ENCODE assay signal across 8 cellular contexts in genomic region chr12:77685112-77685511, GRCh38.
A peak's percentile ranks its signal among the peaks of the same experiment; 100 is the strongest.
DNase-seq lines count a peak whose midpoint lies in the region; ATAC-seq and TF ChIP-seq lines count a peak whose summit lies in the region.

No MANE protein-coding gene starts in this region.

- ATAC-seq in HG03095 (IDR thresholded peaks at IDR 0.05; ENCODE audit: unreplicated experiment): no peak

- no peak overlapping the region for H3K9ac ChIP-seq in endodermal cell (ENCODE audit: extremely low read depth, low read length, poor library complexity, severe bottlenecking)

- H3K9me3 ChIP-seq in Peyer's patch: no peaks in the 10 kb centered on the region
- no peaks in the 10 kb centered on the region for H3K9me3 ChIP-seq in endodermal cell (ENCODE audit: control insufficient read depth, low read length)

- H3K27me3 Mint-ChIP-seq in endodermal cell (ENCODE audit: insufficient read depth): no peaks in the 10 kb centered on the region

- H3K9me3 Mint-ChIP-seq in endodermal cell: no peaks in the 10 kb centered on the region

- H3K4me1 Mint-ChIP-seq in endodermal cell: peaks cover 7% of the 10 kb centered on the region

- no peak overlapping the region for H3K4me3 ChIP-seq in GM12865 (ENCODE audit: low read depth, low read length)
- H3K4me3 ChIP-seq in Peyer's patch: no peak overlapping the region
- no peak overlapping the region for H3K4me3 ChIP-seq in endodermal cell (ENCODE audit: low read length)

- DNase-seq in GM12865 (ENCODE audit: low read depth): peak; percentile 71
- DNase-seq in H4 (ENCODE audit: low spot score): peak; percentile 84
- peak; percentile 77 for DNase-seq in M059J (ENCODE audit: low read depth)
- DNase-seq in Peyer's patch: no peak
- peak; percentile 88 for DNase-seq in endodermal cell
- peak; percentile 87 for DNase-seq in medulla oblongata (ENCODE audit: extremely low spot score)
- no peak for DNase-seq in stimulated activated CD4-positive, alpha-beta T cell treated with anti-CD3 and anti-CD28 coated beads, Interleukin-1b, Interleukin-23, amount 100 ng/mL, for 48 hours

- no peaks in the 10 kb centered on the region for H3K36me3 Mint-ChIP-seq in endodermal cell (ENCODE audit: low read depth)

- no peak overlapping the region for H3K27ac Mint-ChIP-seq in endodermal cell

- 9 to 24% methylated on average over 5 to 6 of the region's 6 CpGs for WGBS in endodermal cell (ENCODE audit: insufficient coverage in 1 of 2, insufficient read length in 1 of 2), 2 experiments

- H3K27me3 ChIP-seq in Peyer's patch (no peaks in the 10 kb centered on the region), endodermal cell (ENCODE audit: control insufficient read depth, insufficient read depth, low read length, poor library complexity, severe bottlenecking) (no peaks in the 10 kb centered on the region)

- TF ChIP-seq CTCF in GM12865 (IDR thresholded peaks at IDR 0.05; ENCODE audit: insufficient read depth, low read depth, low read length, missing control alignments) (peak; percentile 57), Peyer's patch (IDR thresholded peaks at IDR 0.05) (peak in 4 of 6 experiments; percentile 23 to 46 (median 43)), endodermal cell (conservative IDR thresholded peaks at IDR 0.05) (peak; percentile 81)

- H3K4me3 Mint-ChIP-seq in endodermal cell: no peak overlapping the region

- H3K27ac ChIP-seq in Peyer's patch (no peak overlapping the region), endodermal cell (ENCODE audit: low read depth, low read length) (no peak overlapping the region)

- no peaks in the 10 kb centered on the region for H3K4me1 ChIP-seq in Peyer's patch
- no peaks in the 10 kb centered on the region for H3K4me1 ChIP-seq in endodermal cell (ENCODE audit: control insufficient read depth, insufficient read depth, low read length)

- no peak for TF ChIP-seq POLR2A in Peyer's patch (IDR thresholded peaks at IDR 0.05)

- H3K36me3 ChIP-seq in Peyer's patch (no peaks in the 10 kb centered on the region), endodermal cell (ENCODE audit: control insufficient read depth, insufficient read depth, low read length) (no peaks in the 10 kb centered on the region)

Comparison
In these comparisons a context has a peak if more than half of its experiments do, and no peak if none do; other contexts are left out.
1. DNase-seq: peak in GM12865 (single experiment), H4 (single experiment), M059J (single experiment), endodermal cell (single experiment) and medulla oblongata (single experiment); none in Peyer's patch (0 of 3) and stimulated activated CD4-positive, alpha-beta T cell treated with anti-CD3 and anti-CD28 coated beads, Interleukin-1b, Interleukin-23, amount 100 ng/mL, for 48 hours (single experiment).
2. Peak in every context shown above with its lines, with median percentiles within 50 percentile points of each other: CTCF ChIP-seq.